8 cellular contexts compared by ENCODE assay signal in the genomic region with DNA sequence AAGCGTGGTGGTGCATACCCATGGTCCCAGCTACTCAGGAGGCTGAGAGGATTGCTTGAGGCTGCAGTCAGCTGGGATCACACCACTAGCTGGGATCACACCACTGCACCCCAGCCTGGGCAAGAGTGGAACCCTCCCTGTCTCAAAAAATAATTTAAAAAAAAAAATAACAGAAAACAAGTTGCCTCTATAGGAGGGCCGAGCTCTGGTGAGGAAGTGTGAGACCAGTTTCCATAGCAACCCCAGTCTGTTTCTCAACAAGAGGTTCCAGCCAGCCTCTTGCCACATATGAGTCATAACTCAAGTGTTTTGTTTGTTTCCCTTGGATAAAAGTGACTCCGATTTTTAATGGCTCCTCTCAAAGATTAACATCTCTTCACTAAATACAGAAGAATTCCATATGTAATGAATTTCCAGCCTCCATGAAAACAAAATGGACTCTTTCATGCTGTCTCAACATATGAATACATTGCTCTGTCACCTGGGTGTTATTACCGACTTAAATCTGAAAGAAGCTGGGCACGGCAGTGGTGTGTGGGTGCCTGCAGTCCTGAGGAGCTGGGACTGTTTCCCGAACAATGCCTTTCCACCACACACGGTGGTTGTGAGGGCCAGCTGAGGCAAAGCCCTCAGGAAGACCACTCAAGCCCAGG. TPM values are rescaled to one million over a fixed set of nuclear protein-coding genes. Genes with fewer than 3 reads are reported as not detected.
A peak's percentile ranks its signal among the peaks of the same experiment; 100 is the strongest.
DNase-seq lines count a peak whose midpoint lies in the region; ATAC-seq, FAIRE-seq and TF ChIP-seq lines count a peak whose summit lies in the region.

No MANE protein-coding gene starts in this region.

- no peaks in the 10 kb centered on the region for H3K27me3 ChIP-seq in neuronal stem cell (ENCODE audit: control insufficient read depth in 3 of 3, insufficient read depth in 3 of 3, low read depth in 1 of 3, low read length in 3 of 3)

- H3K9me3 ChIP-seq in neuronal stem cell (replicated peaks in 1 of 2; ENCODE audit: control insufficient read depth in 2 of 2, insufficient read depth in 1 of 2, low read depth in 1 of 2, low read length in 2 of 2): no peaks in the 10 kb centered on the region

- H2BK120ac ChIP-seq in neuronal stem cell (ENCODE audit: low read depth, low read length): no peak overlapping the region

- no peak overlapping the region for H3K14ac ChIP-seq in neuronal stem cell (ENCODE audit: low read length)

- H3K4me3 ChIP-seq in foreskin fibroblast (ENCODE audit: low read depth in 1 of 2, low read length in 2 of 2): peak overlapping the region in 1 of 2 donors; percentile 6
- no peak overlapping the region for H3K4me3 ChIP-seq in neuronal stem cell (ENCODE audit: low read length in 2 of 2)

- H2BK15ac ChIP-seq in neuronal stem cell (ENCODE audit: low read length): no peak overlapping the region

- H3K9ac ChIP-seq in neuronal stem cell (ENCODE audit: low read depth, low read length, poor library complexity): no peak overlapping the region

- FAIRE-seq in RCC 7860 (lab: Jason Lieb, UNC): peak; percentile 87

- no peak for TF ChIP-seq CTCF in foreskin fibroblast (IDR thresholded peaks at IDR 0.05; ENCODE audit: low read depth, low read length)

- WGBS in neuronal stem cell (ENCODE audit: extremely low coverage in 2 of 2, insufficient read length in 2 of 2, insufficient replicate concordance in 1 of 2), 2 donors: no CpG with 5 or more reads among the region's 7 CpGs

- no peak overlapping the region for H2BK12ac ChIP-seq in neuronal stem cell (ENCODE audit: low read length)

- no peak overlapping the region for H3K4me2 ChIP-seq in neuronal stem cell (ENCODE audit: insufficient read depth, low read length, poor library complexity, severe bottlenecking)

- no peak overlapping the region for H2AFZ ChIP-seq in neuronal stem cell (ENCODE audit: low read length)

- ATAC-seq in GM21390 (IDR thresholded peaks at IDR 0.05; ENCODE audit: unreplicated experiment): peak; percentile 97

- no peak overlapping the region for H3K23ac ChIP-seq in neuronal stem cell (ENCODE audit: low read depth, low read length, poor library complexity)

- H4K8ac ChIP-seq in neuronal stem cell (ENCODE audit: low read depth, low read length): no peak overlapping the region

- H2AK5ac ChIP-seq in neuronal stem cell (ENCODE audit: low read depth, low read length): no peak overlapping the region

- no peaks in the 10 kb centered on the region for H3K79me1 ChIP-seq in neuronal stem cell (ENCODE audit: low read depth, low read length)

- H3K27ac ChIP-seq in neuronal stem cell (replicated peaks; ENCODE audit: low read length): peak overlapping the region; percentile 56

- DNase-seq in DMS53 (lab: John Stamatoyannopoulos, UW): peak; percentile 93
- DNase-seq in HPDE6-E6E7 (ENCODE audit: extremely low spot score): peak; percentile 80
- peak; percentile 95 for DNase-seq in RCC 7860 (ENCODE audit: low spot score)
- DNase-seq in activated effector memory CD4-positive, alpha-beta T cell treated with Interleukin-2 at 50 U/mL for 16 hours: peak; percentile 36
- peak; percentile 96 to 97 for DNase-seq in foreskin fibroblast
- peak; percentile 51 for DNase-seq in neuronal stem cell (ENCODE audit: low spot score)
- peak; percentile 86 for DNase-seq in ureter (ENCODE audit: low spot score)

- H2BK5ac ChIP-seq in neuronal stem cell (ENCODE audit: low read length): no peak overlapping the region

- H3K18ac ChIP-seq in neuronal stem cell (ENCODE audit: low read length): no peak overlapping the region

- H3K4ac ChIP-seq in neuronal stem cell (ENCODE audit: low read length): no peak overlapping the region

- no peak overlapping the region for H4K91ac ChIP-seq in neuronal stem cell (ENCODE audit: low read depth, low read length, poor library complexity)

- peaks cover 22 to 85% of the 10 kb centered on the region in 2 donors for H3K36me3 ChIP-seq in neuronal stem cell (replicated peaks in 1 of 2; ENCODE audit: control insufficient read depth in 2 of 2, insufficient read depth in 2 of 2, low read length in 2 of 2)

- peaks cover 7 to 18% of the 10 kb centered on the region in 2 donors for H3K4me1 ChIP-seq in neuronal stem cell (ENCODE audit: control insufficient read depth in 2 of 2, insufficient read depth in 1 of 2, low read depth in 1 of 2, low read length in 2 of 2)

RNA-seq across cellular contexts. Expression of a gene that starts 19.7 kb away (rescaled TPM):
- 17.2 TPM for polyA plus RNA-seq in neuronal stem cell (2013, experiment 1 of 2)
- polyA plus RNA-seq in neuronal stem cell (2013, experiment 2 of 2): 17.7 TPM
- 76.5 TPM for total RNA-seq in ureter

RNA-seq across cellular contexts. Expression of a gene that starts 19.9 kb away (rescaled TPM):
- polyA plus RNA-seq in neuronal stem cell (2013, experiment 1 of 2): 11.8 TPM
- polyA plus RNA-seq in neuronal stem cell (2013, experiment 2 of 2): 11.6 TPM
- total RNA-seq in ureter: 11.2 TPM

RNA-seq across cellular contexts. Expression of a gene that starts 33.9 kb away (rescaled TPM):
- polyA plus RNA-seq in neuronal stem cell (2013, experiment 1 of 2): 22.9 TPM
- polyA plus RNA-seq in neuronal stem cell (2013, experiment 2 of 2): 23.6 TPM
- 55.6 TPM for total RNA-seq in ureter

RNA-seq across cellular contexts. Expression of a gene that starts 34.1 kb away (rescaled TPM):
- polyA plus RNA-seq in neuronal stem cell (2013, experiment 1 of 2): 30.5 TPM
- 31.6 TPM for polyA plus RNA-seq in neuronal stem cell (2013, experiment 2 of 2)
- 11.4 TPM for total RNA-seq in ureter

Comparison
In these comparisons a context has a peak if more than half of its experiments do, and no peak if none do; other contexts are left out.
1. DNase-seq: peak in every context shown above with its lines; median percentile 96 in foreskin fibroblast; 95 in RCC 7860; 93 in DMS53; 86 in ureter; 80 in HPDE6-E6E7; 51 in neuronal stem cell; 36 in activated effector memory CD4-positive, alpha-beta T cell treated with Interleukin-2 at 50 U/mL for 16 hours.